9 cellular contexts compared by ENCODE assay signal in the genomic region with DNA sequence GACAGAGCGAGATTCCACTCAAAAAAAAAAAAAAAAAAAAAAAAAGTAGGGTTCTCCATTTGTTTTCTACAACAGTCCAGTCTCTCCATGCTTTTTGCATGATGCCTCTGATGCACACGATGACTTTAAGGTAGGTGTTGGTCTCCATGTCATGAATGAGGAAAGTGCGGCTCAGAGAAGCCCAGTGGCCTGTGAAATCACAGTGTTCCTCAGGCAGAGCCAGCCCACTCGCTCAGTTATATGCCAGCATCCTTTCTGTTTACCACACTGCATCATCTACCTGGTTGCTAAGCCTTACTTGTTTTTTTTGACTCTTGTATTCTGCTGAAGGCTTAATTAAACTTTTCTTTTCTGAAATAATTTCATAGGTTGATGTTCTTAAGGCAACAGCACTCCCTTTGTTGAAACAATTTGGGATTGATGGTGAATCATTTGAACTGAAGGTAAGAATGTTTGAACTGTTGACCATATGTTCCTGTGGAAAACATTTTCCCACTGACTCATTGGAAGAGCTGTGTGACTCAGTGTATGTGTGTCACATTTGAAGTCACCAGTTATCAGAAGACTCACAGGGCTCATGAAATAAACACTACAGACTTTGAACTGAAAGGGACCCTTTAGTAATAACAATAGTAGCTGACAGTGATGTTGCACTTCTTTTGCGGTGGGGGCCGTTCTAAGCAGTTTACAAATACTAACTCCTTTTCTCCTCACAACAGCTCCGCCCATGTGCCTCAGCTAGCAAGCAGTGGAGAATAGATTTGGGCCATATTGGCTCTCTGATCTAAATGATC. TPM values are rescaled to one million over a fixed set of nuclear protein-coding genes. Genes with fewer than 3 reads are reported as not detected.
A peak's percentile ranks its signal among the peaks of the same experiment; 100 is the strongest.
DNase-seq lines count a peak whose midpoint lies in the region; ATAC-seq and TF ChIP-seq lines count a peak whose summit lies in the region.
"Had no signal": no experiment of that assay in that cellular context is flagged by ENCODE, and none has a peak within 500 bp of the region (broad histone marks: within the 10 kb centered on the region; RNA-seq: fewer than 3 reads in every experiment).

No MANE protein-coding gene starts in this region.

- no peaks in the 10 kb centered on the region for H3K27me3 Mint-ChIP-seq in stimulated activated memory B cell treated with anti-CD40 and anti-IgM and Interleukin-4, amounts not matched to agents 10 μg/mL and 1 μg/mL and 100 μg/mL, for 72 hours

- H3K36me3 ChIP-seq in SK-N-SH (replicated peaks in 1 of 2; ENCODE audit: control insufficient read depth in 1 of 2, insufficient read depth in 2 of 2, low read length in 1 of 2), result peaks cover 0 to 9% of the 10 kb centered on the region in 2 experiments

- WGBS in SK-N-SH (ENCODE audit: low lambda C conversion rate), result 59% methylated on average over 7 of the region's 7 CpGs

- peak; percentile 74 for ATAC-seq in GM19351 (IDR thresholded peaks at IDR 0.05; ENCODE audit: unreplicated experiment)
- ATAC-seq in GM19328 (IDR thresholded peaks at IDR 0.05; ENCODE audit: unreplicated experiment), result no peak
- no peak for ATAC-seq in HG03025 (IDR thresholded peaks at IDR 0.05; ENCODE audit: low FRiP score, unreplicated experiment)
- no peak for ATAC-seq in stimulated activated memory B cell treated with anti-CD40 and anti-IgM and Interleukin-4, amounts not matched to agents 10 μg/mL and 1 μg/mL and 100 μg/mL, for 72 hours

- peak overlapping the region; percentile 54; the same call in 1 of the 2 replicates for H3K9ac ChIP-seq in SK-N-SH

- DNase-seq in SK-N-SH, result no peak
- DNase-seq in epithelial cell of prostate (ENCODE audit: low read depth, low spot score), result peak; percentile 94
- peak; percentile 86 for DNase-seq in smooth muscle cell of the brain vasculature (ENCODE audit: low read depth, low spot score)
- no peak for DNase-seq in COR-L47 (lab: John Stamatoyannopoulos, UW)
- DNase-seq: testis had no signal

- no peaks in the 10 kb centered on the region for H3K9me2 ChIP-seq in SK-N-SH

- H3K27ac Mint-ChIP-seq in stimulated activated memory B cell treated with anti-CD40 and anti-IgM and Interleukin-4, amounts not matched to agents 10 μg/mL and 1 μg/mL and 100 μg/mL, for 72 hours, result no peak overlapping the region

- no peaks in the 10 kb centered on the region for H4K20me1 ChIP-seq in SK-N-SH (ENCODE audit: insufficient read depth)

- no peak for TF ChIP-seq RAD21 in SK-N-SH (IDR thresholded peaks at IDR 0.05; ENCODE audit: low read length)

- TF ChIP-seq EP300 in SK-N-SH (IDR thresholded peaks at IDR 0.05; ENCODE audit: borderline replicate concordance in 1 of 2, low read depth in 1 of 2, low read length in 1 of 2), result peak in 1 of 2 experiments; percentile 64; a peak in 2 of 4 replicates

- TF ChIP-seq CTCF in SK-N-SH (IDR thresholded peaks at IDR 0.05), result no peak

- peaks cover 24% of the 10 kb centered on the region for H3K79me2 ChIP-seq in SK-N-SH (ENCODE audit: insufficient read depth)

- H3K4me2 ChIP-seq in SK-N-SH, result peak overlapping the region; percentile 34

- H3K9me3 ChIP-seq in SK-N-SH, result no peaks in the 10 kb centered on the region
- H3K9me3 ChIP-seq: testis had no signal

- peaks cover 22% of the 10 kb centered on the region for H3F3A ChIP-seq in SK-N-SH (replicated peaks; ENCODE audit: insufficient read depth)

- H3K36me3 Mint-ChIP-seq in stimulated activated memory B cell treated with anti-CD40 and anti-IgM and Interleukin-4, amounts not matched to agents 10 μg/mL and 1 μg/mL and 100 μg/mL, for 72 hours, result peaks cover 40% of the 10 kb centered on the region

- H3K27me3 ChIP-seq in SK-N-SH (ENCODE audit: insufficient read depth), result no peaks in the 10 kb centered on the region
- H3K27me3 ChIP-seq: testis had no signal

- peaks cover 7% of the 10 kb centered on the region for H3K4me1 Mint-ChIP-seq in stimulated activated memory B cell treated with anti-CD40 and anti-IgM and Interleukin-4, amounts not matched to agents 10 μg/mL and 1 μg/mL and 100 μg/mL, for 72 hours

- POLR2A ChIA-PET in SK-N-SH (lab: Yijun Ruan, JAX), result no interaction called here

- no peak overlapping the region for H2AFZ ChIP-seq in SK-N-SH (ENCODE audit: low read depth)

- no peaks in the 10 kb centered on the region for H3K9me3 Mint-ChIP-seq in stimulated activated memory B cell treated with anti-CD40 and anti-IgM and Interleukin-4, amounts not matched to agents 10 μg/mL and 1 μg/mL and 100 μg/mL, for 72 hours

- H3K27ac ChIP-seq in SK-N-SH (ENCODE audit: low read depth in 2 of 2, low read length in 1 of 2) (peak overlapping the region in 1 of 2 experiments; percentile 94; a peak in 2 of 4 replicates), epithelial cell of prostate (peak overlapping the region; percentile 82)
- H3K27ac ChIP-seq: testis had no signal

- CTCF ChIA-PET in SK-N-SH (lab: Yijun Ruan, JAX), result interaction anchor here (0.6 to 1.6 kb wide), 3 partner anchors 10 to 66 kb away, joined by 3 to 4 read pairs (median 4); no protein-coding TSS in a partner anchor

- no peak overlapping the region for H3K4me3 ChIP-seq in SK-N-SH (ENCODE audit: low read depth in 2 of 2, low read length in 1 of 2)
- H3K4me3 ChIP-seq: testis had no signal

- no peak overlapping the region for H3K4me3 Mint-ChIP-seq in stimulated activated memory B cell treated with anti-CD40 and anti-IgM and Interleukin-4, amounts not matched to agents 10 μg/mL and 1 μg/mL and 100 μg/mL, for 72 hours

- H3K4me1 ChIP-seq in SK-N-SH (ENCODE audit: control insufficient read depth in 1 of 2, insufficient read depth in 2 of 2, low read depth in 1 of 2, low read length in 1 of 2), result peaks cover 0 to 41% of the 10 kb centered on the region in 2 experiments; a peak in 2 of 4 replicates

TF ChIP-seq in SK-N-SH, 30 proteins besides CTCF, POLR2A, EP300 and RAD21 (continues in another document):
- TF ChIP-seq FOSL2 (IDR thresholded peaks at IDR 0.05; ENCODE audit: borderline replicate concordance, low read depth) (peak; percentile 96), TEAD4 (IDR thresholded peaks at IDR 0.05; ENCODE audit: borderline replicate concordance, insufficient read depth) (peak; percentile 67; the same call in 1 of the 2 replicates), FOXJ3 (CRISPR knock-in tag; IDR thresholded peaks at IDR 0.05) (no peak), RXRA (IDR thresholded peaks at IDR 0.05; ENCODE audit: borderline replicate concordance, low read depth) (peak; percentile 75; the same call in 1 of the 2 replicates), JUND (IDR thresholded peaks at IDR 0.05) (peak; percentile 90), TAF1 (IDR thresholded peaks at IDR 0.05; ENCODE audit: borderline replicate concordance, low read depth, low read length) (no peak), RCOR1 (IDR thresholded peaks at IDR 0.05; ENCODE audit: low read length) (no peak), FOXM1 (IDR thresholded peaks at IDR 0.05; ENCODE audit: low read depth) (0 out of 2 replicates have a peak, but pooled peaks have one; percentile 17), GATA2 (CRISPR knock-in tag; IDR thresholded peaks at IDR 0.05) (no peak), SMC3 (IDR thresholded peaks at IDR 0.05; ENCODE audit: low read depth, low read length) (no peak), EZH2phosphoT487 (IDR thresholded peaks at IDR 0.05; ENCODE audit: borderline replicate concordance, low read depth) (no peak), CHD2 (IDR thresholded peaks at IDR 0.05; ENCODE audit: low read length, partially characterized antibody) (no peak), MXI1 (IDR thresholded peaks at IDR 0.05; ENCODE audit: low read depth, low read length) (no peak), RFX5 (IDR thresholded peaks at IDR 0.05; ENCODE audit: low read length) (no peak), MEF2A (IDR thresholded peaks at IDR 0.05; ENCODE audit: borderline replicate concordance, low read depth) (no peak), YY1 (IDR thresholded peaks at IDR 0.05; ENCODE audit: low read depth) (no peak), NRF1 (IDR thresholded peaks at IDR 0.05; ENCODE audit: low read depth, low read length) (no peak), NFIC (IDR thresholded peaks at IDR 0.05; ENCODE audit: borderline replicate concordance) (no peak), GABPA (IDR thresholded peaks at IDR 0.05; ENCODE audit: low read depth) (no peak), SIN3A (IDR thresholded peaks at IDR 0.05; ENCODE audit: borderline replicate concordance, low read depth, low read length) (no peak)
- TF ChIP-seq, protein P1, sequence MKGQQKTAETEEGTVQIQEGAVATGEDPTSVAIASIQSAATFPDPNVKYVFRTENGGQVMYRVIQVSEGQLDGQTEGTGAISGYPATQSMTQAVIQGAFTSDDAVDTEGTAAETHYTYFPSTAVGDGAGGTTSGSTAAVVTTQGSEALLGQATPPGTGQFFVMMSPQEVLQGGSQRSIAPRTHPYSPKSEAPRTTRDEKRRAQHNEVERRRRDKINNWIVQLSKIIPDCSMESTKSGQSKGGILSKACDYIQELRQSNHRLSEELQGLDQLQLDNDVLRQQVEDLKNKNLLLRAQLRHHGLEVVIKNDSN (IDR thresholded peaks at IDR 0.05; ENCODE audit: borderline replicate concordance, low read depth), result no peak
- TF ChIP-seq, protein P2, sequence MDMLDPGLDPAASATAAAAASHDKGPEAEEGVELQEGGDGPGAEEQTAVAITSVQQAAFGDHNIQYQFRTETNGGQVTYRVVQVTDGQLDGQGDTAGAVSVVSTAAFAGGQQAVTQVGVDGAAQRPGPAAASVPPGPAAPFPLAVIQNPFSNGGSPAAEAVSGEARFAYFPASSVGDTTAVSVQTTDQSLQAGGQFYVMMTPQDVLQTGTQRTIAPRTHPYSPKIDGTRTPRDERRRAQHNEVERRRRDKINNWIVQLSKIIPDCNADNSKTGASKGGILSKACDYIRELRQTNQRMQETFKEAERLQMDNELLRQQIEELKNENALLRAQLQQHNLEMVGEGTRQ (IDR thresholded peaks at IDR 0.05; ENCODE audit: borderline replicate concordance, low read depth, low read length), result no peak
- TF ChIP-seq, protein P3, sequence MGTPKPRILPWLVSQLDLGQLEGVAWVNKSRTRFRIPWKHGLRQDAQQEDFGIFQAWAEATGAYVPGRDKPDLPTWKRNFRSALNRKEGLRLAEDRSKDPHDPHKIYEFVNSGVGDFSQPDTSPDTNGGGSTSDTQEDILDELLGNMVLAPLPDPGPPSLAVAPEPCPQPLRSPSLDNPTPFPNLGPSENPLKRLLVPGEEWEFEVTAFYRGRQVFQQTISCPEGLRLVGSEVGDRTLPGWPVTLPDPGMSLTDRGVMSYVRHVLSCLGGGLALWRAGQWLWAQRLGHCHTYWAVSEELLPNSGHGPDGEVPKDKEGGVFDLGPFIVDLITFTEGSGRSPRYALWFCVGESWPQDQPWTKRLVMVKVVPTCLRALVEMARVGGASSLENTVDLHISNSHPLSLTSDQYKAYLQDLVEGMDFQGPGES (IDR thresholded peaks at IDR 0.05; ENCODE audit: low read depth, low read length), result no peak

RNA-seq across cellular contexts. Expression of a gene that starts 40.2 kb away (rescaled TPM):
- 18.4 and 18.6 TPM in 2 replicates for polyA plus RNA-seq in SK-N-SH (2012; rRNA removed)
- 16.3 and 17.0 TPM in 2 replicates for polyA plus RNA-seq in SK-N-SH (2012; cell fraction: cytosol; rRNA removed)
- polyA plus RNA-seq in SK-N-SH (2012; cell fraction: nucleus; rRNA removed), result 18.0 and 22.4 TPM in 2 replicates

Comparison
In these comparisons a context has a peak if more than half of its experiments do, and no peak if none do; other contexts are left out.
1. DNase-seq: peak in epithelial cell of prostate (single experiment) and smooth muscle cell of the brain vasculature (single experiment); none in SK-N-SH (single experiment) and COR-L47 (single experiment).